Comparison of ENCODE assay signal across 8 cellular contexts in the genomic region with DNA sequence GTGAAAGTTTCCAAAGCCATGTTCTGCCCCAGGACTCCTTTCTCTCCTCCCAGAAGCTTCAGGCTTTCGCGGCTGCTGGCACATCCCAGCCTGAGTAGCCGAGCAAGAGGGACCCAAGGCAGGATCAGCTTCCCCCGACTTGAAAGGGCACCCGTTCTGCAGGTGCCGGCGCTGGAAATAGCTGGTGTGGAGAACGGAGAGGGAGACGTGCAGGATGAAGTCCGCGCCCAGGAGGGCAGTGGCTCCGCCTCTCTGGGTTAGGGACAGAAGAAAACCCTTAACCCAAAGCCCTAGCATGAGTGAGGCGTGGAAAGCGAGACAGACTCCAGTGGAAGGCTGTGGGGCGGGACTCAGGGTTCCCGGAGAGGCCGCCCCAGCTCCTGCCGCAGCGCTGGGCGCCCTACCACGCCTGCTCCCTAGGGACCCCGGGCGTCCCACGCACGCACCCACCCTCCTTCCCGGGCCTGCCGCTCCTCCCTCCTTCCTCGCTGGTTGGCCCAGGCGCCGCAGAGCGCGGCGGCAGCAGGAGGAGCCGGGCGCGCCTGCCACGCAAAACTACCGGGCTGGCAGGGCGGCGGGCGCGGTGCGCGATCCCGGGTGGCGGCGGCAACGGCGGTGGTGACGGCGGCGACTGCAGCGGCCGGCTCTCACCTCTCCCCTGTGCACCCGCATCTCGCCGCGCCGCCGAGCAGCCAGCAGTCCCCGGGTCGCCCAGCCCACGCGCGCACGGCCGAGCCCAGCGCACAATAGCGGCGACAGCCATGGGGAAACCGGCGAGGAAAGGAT. TPM values are rescaled to one million over a fixed set of nuclear protein-coding genes. Genes with fewer than 3 reads are reported as not detected.
A peak's percentile ranks its signal among the peaks of the same experiment; 100 is the strongest.
DNase-seq lines count a peak whose midpoint lies in the region; ATAC-seq, FAIRE-seq and TF ChIP-seq lines count a peak whose summit lies in the region.

A gene (plus strand): TSS at position 550 of the 786 bp plus-strand sequence. CDS start 212 bp downstream, at position 762.

- POLR2A ChIA-PET in PC-9 (lab: Charles Lee; ENCODE audit: unreplicated experiment) = interaction anchor here (0.6 kb wide), 2 partner anchors 304 to 1215 kb away, joined by 4 to 8 read pairs; no protein-coding TSS in a partner anchor

- peaks cover 8% of the 10 kb centered on the region; the same call in 1 of the 2 replicates for H3K4me1 ChIP-seq in PC-9 (replicated peaks; ENCODE audit: insufficient read depth)

- ATAC-seq in GM19324 (IDR thresholded peaks at IDR 0.05; ENCODE audit: low FRiP score, unreplicated experiment) (peak; percentile 85), HG03342 (IDR thresholded peaks at IDR 0.05; ENCODE audit: unreplicated experiment) (peak; percentile 49), sciatic nerve (peak; percentile 94)

- peak within 1 kb of the TSS; percentile 99 for H2AFZ ChIP-seq in PC-9

- BruUV-seq in PC-9 (replicated peaks; lab: Mats Ljungman, UMichigan) = no TSS peak

- H3K9me3 ChIP-seq in PC-9 (ENCODE audit: insufficient read depth, low read depth) = no peaks in the 10 kb centered on the region

- no peaks in the 10 kb centered on the region for H3K36me3 ChIP-seq in PC-9 (ENCODE audit: low read depth)

- in situ Hi-C loops in astrocyte of the spinal cord (cut with HindIII; ENCODE audit: low sequenced_read_pairs) = no loop called here

- intact Hi-C loops in PC-9 (cut with micrococcal nuclease; ENCODE audit: unreplicated experiment) (loop anchor here (5.0 kb wide), 1 partner anchor 103 kb away; no protein-coding TSS in a partner anchor), sciatic nerve (cut with DNase I) (no loop called here)

- no peaks in the 10 kb centered on the region; the same call in 1 of the 2 replicates for H3F3A ChIP-seq in PC-9 (ENCODE audit: insufficient read depth, low read depth)

- H3K4me3 ChIP-seq in PC-9 (peak within 1 kb of the TSS; percentile 64), astrocyte of the spinal cord (ENCODE audit: low read depth, low read length) (peak within 1 kb of the TSS; percentile 63), iPS-11a (ENCODE audit: low read depth, low read length) (peak within 1 kb of the TSS; percentile 74)

- no peaks in the 10 kb centered on the region for H3K79me2 ChIP-seq in PC-9 (ENCODE audit: low read depth)

- H3K27me3 ChIP-seq in PC-9 (ENCODE audit: insufficient read depth, low read depth) = no peaks in the 10 kb centered on the region

- H3K4me2 ChIP-seq in PC-9 = peak within 1 kb of the TSS; percentile 86

- TF ChIP-seq CTCF in D721Med (IDR thresholded peaks at IDR 0.05; ENCODE audit: insufficient read depth, missing control alignments) (no peak), PC-9 (conservative IDR thresholded peaks at IDR 0.05) (no peak), astrocyte of the spinal cord (IDR thresholded peaks at IDR 0.05; ENCODE audit: low read depth, low read length) (no peak)

- H3K27ac ChIP-seq in PC-9 = 0 out of 2 replicates have a peak within 1 kb of the TSS, but pooled peaks have one; percentile 12

- peak; percentile 47 for DNase-seq in D721Med (ENCODE audit: insufficient read length, low spot score)
- peak; percentile 61 to 65 for DNase-seq in PC-9
- DNase-seq in astrocyte of the spinal cord (ENCODE audit: low read depth, low spot score) = peak; percentile 60
- DNase-seq in sciatic nerve (ENCODE audit: low spot score) = peak; percentile 70
- no peak for DNase-seq in OCI-M2 (lab: John Stamatoyannopoulos, UW; ENCODE audit: unreplicated experiment)

- no peak for FAIRE-seq in D721Med (lab: Jason Lieb, UNC)

- H3K9me2 ChIP-seq in PC-9 (ENCODE audit: insufficient read depth) = no peaks in the 10 kb centered on the region

- CTCF ChIA-PET in PC-9 (lab: Charles Lee) = no interaction called here

- no peaks in the 10 kb centered on the region for H4K20me1 ChIP-seq in PC-9 (ENCODE audit: insufficient read depth)

RNA-seq across cellular contexts. Expression of the gene that starts here (rescaled TPM):
- total RNA-seq in PC-9 (2021) (2.9 and 3.1 TPM in 2 replicates), sciatic nerve (4.7 TPM)
